In genomic region chr12:110077769-110078168, GRCh38 we compare ENCODE assay signal across 12 cellular contexts.
"Had no signal": no experiment of that assay in that cellular context is flagged by ENCODE, and none has a peak within 500 bp of the region (broad histone marks: within the 10 kb centered on the region; RNA-seq: fewer than 3 reads in every experiment).

No MANE protein-coding gene starts in this region.

- DNase-seq: activated gamma-delta T cell treated with Interleukin-2 at 50 U/mL for 16 hours, erythroblast, midbrain, right cardiac atrium, small intestine, stomach, upper lobe of right lung had no signal

- H3K27ac ChIP-seq: prostate gland, SK-N-MC, stomach, thoracic aorta, upper lobe of right lung had no signal

- H3K4me3 ChIP-seq: prostate gland, SK-N-MC, stomach, thoracic aorta, upper lobe of right lung had no signal

- H3K4me3 Mint-ChIP-seq: neural crest cell had no signal

- ATAC-seq: left lobe of liver, right cardiac atrium, upper lobe of right lung had no signal

- H3K27me3 ChIP-seq: stomach, upper lobe of right lung had no signal
